ENCODE assay signal across 8 cellular contexts in genomic region chr3:100650651-100651611, GRCh38. TPM values are rescaled to one million over a fixed set of nuclear protein-coding genes. Genes with fewer than 3 reads are reported as not detected.
A peak's percentile ranks its signal among the peaks of the same experiment; 100 is the strongest.
DNase-seq lines count a peak whose midpoint lies in the region; ATAC-seq and TF ChIP-seq lines count a peak whose summit lies in the region.

No MANE protein-coding gene starts in this region.

- ATAC-seq in HG02678 (IDR thresholded peaks at IDR 0.05; ENCODE audit: unreplicated experiment) (peak; percentile 99), esophagus mucosa (no peak)

- H3K4me3 ChIP-seq in choroid plexus epithelial cell (ENCODE audit: low read depth, low read length): peak overlapping the region; percentile 1

- DNase-seq in stimulated activated CD4-positive, alpha-beta T cell treated with anti-CD3 and anti-CD28 coated beads, Interleukin-15, amount 100 ng/mL, for 24 hours: peak; percentile 16
- DNase-seq in stimulated activated CD4-positive, alpha-beta T cell treated with anti-CD3 and anti-CD28 coated beads, Interleukin-2, amount 100 ng/mL, for 24 hours: no peak
- DNase-seq in NAMALWA (ENCODE audit: low spot score): peak; percentile 49
- peak; percentile 80 for DNase-seq in choroid plexus epithelial cell (ENCODE audit: low read depth)
- DNase-seq in renal cortical epithelial cell (ENCODE audit: low read depth): peak; percentile 76
- DNase-seq in putamen (ENCODE audit: low spot score): no peak

- peak; percentile 54 for TF ChIP-seq CTCF in choroid plexus epithelial cell (conservative IDR thresholded peaks at IDR 0.05; ENCODE audit: low read depth, low read length)

RNA-seq across cellular contexts. Expression of gene ADGRG7, which starts 41.5 kb away (rescaled TPM):
- total RNA-seq in renal cortical epithelial cell (0.05 and 0.35 TPM in 2 replicates), esophagus mucosa (not detected)

RNA-seq across cellular contexts. Expression of gene TFG, which starts 58.4 kb away (rescaled TPM):
- total RNA-seq in renal cortical epithelial cell: 63.4 and 144 TPM in 2 replicates
- total RNA-seq in esophagus mucosa: 65.9 TPM

Comparison
In these comparisons a context has a peak if more than half of its experiments do, and no peak if none do; other contexts are left out.
1. DNase-seq: peak in stimulated activated CD4-positive, alpha-beta T cell treated with anti-CD3 and anti-CD28 coated beads, Interleukin-15, amount 100 ng/mL, for 24 hours (single experiment), NAMALWA (single experiment), choroid plexus epithelial cell (single experiment) and renal cortical epithelial cell (single experiment); none in stimulated activated CD4-positive, alpha-beta T cell treated with anti-CD3 and anti-CD28 coated beads, Interleukin-2, amount 100 ng/mL, for 24 hours (0 of 2) and putamen (single experiment).